Comparison of ENCODE assay signal across 1 cellular context in the genomic region with DNA sequence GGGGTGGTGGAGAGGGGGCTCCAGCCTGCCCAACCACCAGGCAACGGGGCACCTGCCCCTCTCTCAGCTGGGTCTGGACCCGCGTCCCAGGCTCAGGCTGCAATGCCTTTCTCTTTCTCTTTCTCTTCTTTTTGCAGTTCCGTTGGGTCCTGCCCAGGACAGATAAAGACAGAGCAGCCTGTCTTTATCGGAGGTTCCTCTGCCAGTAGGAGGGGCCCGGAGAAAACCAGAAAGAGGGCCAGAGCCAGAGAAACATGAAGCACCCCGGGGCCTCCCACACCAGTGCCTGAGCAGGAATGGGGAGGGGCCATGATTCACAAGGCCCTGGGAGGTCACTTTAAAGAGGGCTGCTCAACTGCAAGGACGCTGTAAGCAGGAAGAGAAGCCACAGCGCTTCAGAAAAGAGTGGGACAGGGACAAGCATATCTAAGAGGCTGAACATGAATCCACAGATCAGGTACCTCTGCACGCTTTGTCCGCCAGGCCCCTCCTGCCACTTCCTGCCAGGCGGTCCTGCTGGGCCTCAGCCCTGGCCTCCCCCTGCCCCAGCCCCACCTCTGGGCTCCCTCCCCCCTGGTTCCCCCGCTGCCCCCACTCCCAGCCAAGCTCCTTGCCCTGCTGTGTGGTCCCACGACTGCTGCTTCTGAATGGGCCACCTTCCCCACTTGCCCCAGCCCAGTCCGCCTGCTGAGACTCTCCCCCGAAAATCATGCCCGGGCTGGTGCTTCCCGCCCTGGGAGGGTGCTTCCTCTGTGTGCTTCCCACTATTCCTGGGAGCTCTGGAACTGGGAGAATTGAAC.
TF ChIP-seq lines count a peak whose summit lies in the region.

APOBEC3C (plus strand) TSS at position 335 of the 800 bp plus-strand sequence; CDS start at position 441, 106 bp downstream.

TF ChIP-seq in K562, 482 proteins besides CTCF, POLR2A, EP300 and RAD21 (continued from another document and continues in another):
- TF ChIP-seq SREBF1 (IDR thresholded peaks at IDR 0.05; ENCODE audit: borderline replicate concordance, low read depth, low read length) (no peak), SAP30 (IDR thresholded peaks at IDR 0.05; ENCODE audit: borderline replicate concordance, insufficient read depth, low read depth, low read length, poor library complexity, severe bottlenecking) (no peak), SUPT5H (IDR thresholded peaks at IDR 0.05) (peak; percentile 73), YY1 (IDR thresholded peaks at IDR 0.05; ENCODE audit: borderline replicate concordance in 1 of 3, control insufficient read depth in 1 of 3, extremely low read depth in 1 of 3, insufficient read depth in 3 of 3, insufficient read length in 1 of 3, insufficient replicate concordance in 2 of 3, low read depth in 1 of 3, low read length in 2 of 3) (peak in 2 of 3 experiments; percentile 70 to 76), ARID1B (IDR thresholded peaks at IDR 0.05) (peak; percentile 85), RFX5 (IDR thresholded peaks at IDR 0.05; ENCODE audit: low read depth, low read length) (no peak), ZSCAN32 (CRISPR knock-in tag; IDR thresholded peaks at IDR 0.05) (no peak), KLF16 (IDR thresholded peaks at IDR 0.05) (peak; percentile 75), ZNF324 (CRISPR knock-in tag; IDR thresholded peaks at IDR 0.05) (no peak), TAL1 (IDR thresholded peaks at IDR 0.05) (peak; percentile 73), SMAD3 (CRISPR knock-in tag; conservative IDR thresholded peaks at IDR 0.05) (no peak), ZNF77 (CRISPR knock-in tag; IDR thresholded peaks at IDR 0.05) (no peak), TRIM25 (IDR thresholded peaks at IDR 0.05; ENCODE audit: borderline replicate concordance) (no peak), NCOA1 (IDR thresholded peaks at IDR 0.05; ENCODE audit: low read depth) (peak; percentile 34; the same call in 1 of the 2 replicates), NCOR1 (IDR thresholded peaks at IDR 0.05) (peak; percentile 73), TCF3 (CRISPR knock-in tag; IDR thresholded peaks at IDR 0.05) (peak; percentile 82), AFF1 (IDR thresholded peaks at IDR 0.05; ENCODE audit: low read depth in 1 of 2, partially characterized antibody in 2 of 2) (peak in 1 of 2 experiments; percentile 72), TBP (optimal IDR thresholded peaks at IDR 0.05; ENCODE audit: low read depth, low read length) (peak; percentile 65), POLR2H (tag; IDR thresholded peaks at IDR 0.05; ENCODE audit: low read depth) (peak; percentile 81), PML (IDR thresholded peaks at IDR 0.05; ENCODE audit: low read length) (peak; percentile 55; the same call in 1 of the 2 replicates), CXXC5 (CRISPR knock-in tag; IDR thresholded peaks at IDR 0.05) (peak; percentile 55), NFE2 (IDR thresholded peaks at IDR 0.05; ENCODE audit: low read depth) (peak; percentile 2; the same call in 1 of the 2 replicates), ILK (tag; IDR thresholded peaks at IDR 0.05; ENCODE audit: borderline replicate concordance, low read depth) (no peak), CREM (IDR thresholded peaks at IDR 0.05; ENCODE audit: low read depth) (no peak)
- TF ChIP-seq, protein P1, sequence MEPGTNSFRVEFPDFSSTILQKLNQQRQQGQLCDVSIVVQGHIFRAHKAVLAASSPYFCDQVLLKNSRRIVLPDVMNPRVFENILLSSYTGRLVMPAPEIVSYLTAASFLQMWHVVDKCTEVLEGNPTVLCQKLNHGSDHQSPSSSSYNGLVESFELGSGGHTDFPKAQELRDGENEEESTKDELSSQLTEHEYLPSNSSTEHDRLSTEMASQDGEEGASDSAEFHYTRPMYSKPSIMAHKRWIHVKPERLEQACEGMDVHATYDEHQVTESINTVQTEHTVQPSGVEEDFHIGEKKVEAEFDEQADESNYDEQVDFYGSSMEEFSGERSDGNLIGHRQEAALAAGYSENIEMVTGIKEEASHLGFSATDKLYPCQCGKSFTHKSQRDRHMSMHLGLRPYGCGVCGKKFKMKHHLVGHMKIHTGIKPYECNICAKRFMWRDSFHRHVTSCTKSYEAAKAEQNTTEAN (CRISPR knock-in tag; IDR thresholded peaks at IDR 0.05), result no peak
- TF ChIP-seq, protein P2, sequence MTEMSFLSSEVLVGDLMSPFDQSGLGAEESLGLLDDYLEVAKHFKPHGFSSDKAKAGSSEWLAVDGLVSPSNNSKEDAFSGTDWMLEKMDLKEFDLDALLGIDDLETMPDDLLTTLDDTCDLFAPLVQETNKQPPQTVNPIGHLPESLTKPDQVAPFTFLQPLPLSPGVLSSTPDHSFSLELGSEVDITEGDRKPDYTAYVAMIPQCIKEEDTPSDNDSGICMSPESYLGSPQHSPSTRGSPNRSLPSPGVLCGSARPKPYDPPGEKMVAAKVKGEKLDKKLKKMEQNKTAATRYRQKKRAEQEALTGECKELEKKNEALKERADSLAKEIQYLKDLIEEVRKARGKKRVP (CRISPR knock-in tag; IDR thresholded peaks at IDR 0.05), result no peak
- TF ChIP-seq, protein P3, sequence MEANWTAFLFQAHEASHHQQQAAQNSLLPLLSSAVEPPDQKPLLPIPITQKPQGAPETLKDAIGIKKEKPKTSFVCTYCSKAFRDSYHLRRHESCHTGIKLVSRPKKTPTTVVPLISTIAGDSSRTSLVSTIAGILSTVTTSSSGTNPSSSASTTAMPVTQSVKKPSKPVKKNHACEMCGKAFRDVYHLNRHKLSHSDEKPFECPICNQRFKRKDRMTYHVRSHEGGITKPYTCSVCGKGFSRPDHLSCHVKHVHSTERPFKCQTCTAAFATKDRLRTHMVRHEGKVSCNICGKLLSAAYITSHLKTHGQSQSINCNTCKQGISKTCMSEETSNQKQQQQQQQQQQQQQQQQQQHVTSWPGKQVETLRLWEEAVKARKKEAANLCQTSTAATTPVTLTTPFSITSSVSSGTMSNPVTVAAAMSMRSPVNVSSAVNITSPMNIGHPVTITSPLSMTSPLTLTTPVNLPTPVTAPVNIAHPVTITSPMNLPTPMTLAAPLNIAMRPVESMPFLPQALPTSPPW (CRISPR knock-in tag; IDR thresholded peaks at IDR 0.05), result peak; percentile 83
- TF ChIP-seq, protein P4, sequence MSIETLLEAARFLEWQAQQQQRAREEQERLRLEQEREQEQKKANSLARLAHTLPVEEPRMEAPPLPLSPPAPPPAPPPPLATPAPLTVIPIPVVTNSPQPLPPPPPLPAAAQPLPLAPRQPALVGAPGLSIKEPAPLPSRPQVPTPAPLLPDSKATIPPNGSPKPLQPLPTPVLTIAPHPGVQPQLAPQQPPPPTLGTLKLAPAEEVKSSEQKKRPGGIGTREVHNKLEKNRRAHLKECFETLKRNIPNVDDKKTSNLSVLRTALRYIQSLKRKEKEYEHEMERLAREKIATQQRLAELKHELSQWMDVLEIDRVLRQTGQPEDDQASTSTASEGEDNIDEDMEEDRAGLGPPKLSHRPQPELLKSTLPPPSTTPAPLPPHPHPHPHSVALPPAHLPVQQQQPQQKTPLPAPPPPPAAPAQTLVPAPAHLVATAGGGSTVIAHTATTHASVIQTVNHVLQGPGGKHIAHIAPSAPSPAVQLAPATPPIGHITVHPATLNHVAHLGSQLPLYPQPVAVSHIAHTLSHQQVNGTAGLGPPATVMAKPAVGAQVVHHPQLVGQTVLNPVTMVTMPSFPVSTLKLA (conservative IDR thresholded peaks at IDR 0.05), result peak; percentile 37 to 70
- TF ChIP-seq, protein P5, sequence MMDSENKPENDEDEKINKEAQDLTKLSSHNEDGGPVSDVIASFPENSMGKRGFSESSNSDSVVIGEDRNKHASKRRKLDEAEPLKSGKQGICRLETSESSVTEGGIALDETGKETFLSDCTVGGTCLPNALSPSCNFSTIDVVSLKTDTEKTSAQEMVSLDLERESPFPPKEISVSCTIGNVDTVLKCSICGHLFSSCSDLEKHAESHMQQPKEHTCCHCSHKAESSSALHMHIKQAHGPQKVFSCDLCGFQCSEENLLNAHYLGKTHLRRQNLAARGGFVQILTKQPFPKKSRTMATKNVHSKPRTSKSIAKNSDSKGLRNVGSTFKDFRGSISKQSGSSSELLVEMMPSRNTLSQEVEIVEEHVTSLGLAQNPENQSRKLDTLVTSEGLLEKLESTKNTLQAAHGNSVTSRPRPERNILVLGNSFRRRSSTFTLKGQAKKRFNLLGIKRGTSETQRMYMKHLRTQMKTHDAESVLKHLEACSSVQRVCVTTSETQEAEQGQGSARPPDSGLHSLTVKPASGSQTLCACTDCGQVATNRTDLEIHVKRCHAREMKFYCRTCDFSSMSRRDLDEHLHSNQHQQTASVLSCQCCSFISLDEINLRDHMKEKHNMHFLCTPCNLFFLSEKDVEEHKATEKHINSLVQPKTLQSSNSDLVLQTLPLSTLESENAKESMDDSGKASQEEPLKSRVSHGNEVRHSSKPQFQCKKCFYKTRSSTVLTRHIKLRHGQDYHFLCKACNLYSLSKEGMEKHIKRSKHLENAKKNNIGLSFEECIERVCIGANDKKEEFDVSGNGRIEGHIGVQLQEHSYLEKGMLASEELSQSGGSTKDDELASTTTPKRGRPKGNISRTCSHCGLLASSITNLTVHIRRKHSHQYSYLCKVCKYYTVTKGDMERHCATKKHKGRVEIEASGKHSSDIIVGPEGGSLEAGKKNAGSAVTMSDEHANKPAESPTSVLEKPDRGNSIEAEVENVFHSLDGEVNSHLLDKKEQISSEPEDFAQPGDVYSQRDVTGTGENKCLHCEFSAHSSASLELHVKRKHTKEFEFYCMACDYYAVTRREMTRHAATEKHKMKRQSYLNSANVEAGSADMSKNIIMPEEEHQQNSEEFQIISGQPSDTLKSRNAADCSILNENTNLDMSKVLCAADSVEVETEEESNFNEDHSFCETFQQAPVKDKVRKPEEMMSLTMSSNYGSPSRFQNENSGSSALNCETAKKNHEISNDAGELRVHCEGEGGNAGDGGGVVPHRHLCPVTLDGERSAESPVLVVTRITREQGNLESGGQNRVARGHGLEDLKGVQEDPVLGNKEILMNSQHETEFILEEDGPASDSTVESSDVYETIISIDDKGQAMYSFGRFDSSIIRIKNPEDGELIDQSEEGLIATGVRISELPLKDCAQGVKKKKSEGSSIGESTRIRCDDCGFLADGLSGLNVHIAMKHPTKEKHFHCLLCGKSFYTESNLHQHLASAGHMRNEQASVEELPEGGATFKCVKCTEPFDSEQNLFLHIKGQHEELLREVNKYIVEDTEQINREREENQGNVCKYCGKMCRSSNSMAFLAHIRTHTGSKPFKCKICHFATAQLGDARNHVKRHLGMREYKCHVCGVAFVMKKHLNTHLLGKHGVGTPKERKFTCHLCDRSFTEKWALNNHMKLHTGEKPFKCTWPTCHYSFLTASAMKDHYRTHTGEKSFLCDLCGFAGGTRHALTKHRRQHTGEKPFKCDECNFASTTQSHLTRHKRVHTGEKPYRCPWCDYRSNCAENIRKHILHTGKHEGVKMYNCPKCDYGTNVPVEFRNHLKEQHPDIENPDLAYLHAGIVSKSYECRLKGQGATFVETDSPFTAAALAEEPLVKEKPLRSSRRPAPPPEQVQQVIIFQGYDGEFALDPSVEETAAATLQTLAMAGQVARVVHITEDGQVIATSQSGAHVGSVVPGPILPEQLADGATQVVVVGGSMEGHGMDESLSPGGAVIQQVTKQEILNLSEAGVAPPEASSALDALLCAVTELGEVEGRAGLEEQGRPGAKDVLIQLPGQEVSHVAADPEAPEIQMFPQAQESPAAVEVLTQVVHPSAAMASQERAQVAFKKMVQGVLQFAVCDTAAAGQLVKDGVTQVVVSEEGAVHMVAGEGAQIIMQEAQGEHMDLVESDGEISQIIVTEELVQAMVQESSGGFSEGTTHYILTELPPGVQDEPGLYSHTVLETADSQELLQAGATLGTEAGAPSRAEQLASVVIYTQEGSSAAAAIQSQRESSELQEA (IDR thresholded peaks at IDR 0.05; ENCODE audit: low read depth), result no peak
